Comparison of ENCODE assay signal across 21 cellular contexts in genomic region chr6:6881438-6882267, GRCh38.
DNase-seq lines count a peak whose midpoint lies in the region; ATAC-seq and TF ChIP-seq lines count a peak whose summit lies in the region.
"Had no signal": no experiment of that assay in that cellular context is flagged by ENCODE, and none has a peak within 500 bp of the region (broad histone marks: within the 10 kb centered on the region; RNA-seq: fewer than 3 reads in every experiment).

No MANE protein-coding gene starts in this region.

- H3K4me1 ChIP-seq in vagina, result peaks cover 51% of the 10 kb centered on the region
- H3K4me1 ChIP-seq: colonic mucosa, HAP-1 had no signal

- no peak for TF ChIP-seq POLR2A in vagina (IDR thresholded peaks at IDR 0.05)

- no peaks in the 10 kb centered on the region for H3K27me3 ChIP-seq in vagina
- H3K27me3 ChIP-seq: colonic mucosa had no signal

- no peak for TF ChIP-seq CTCF in fibroblast of mammary gland (conservative IDR thresholded peaks at IDR 0.05; ENCODE audit: control insufficient read depth, insufficient read depth, low read depth, low read length)
- no peak for TF ChIP-seq CTCF in vagina (IDR thresholded peaks at IDR 0.05)

- no peaks in the 10 kb centered on the region for H3K36me3 ChIP-seq in vagina
- H3K36me3 ChIP-seq: colonic mucosa, HAP-1 had no signal

- ATAC-seq in HG03196 (IDR thresholded peaks at IDR 0.05; ENCODE audit: unreplicated experiment), result no peak
- no peak for ATAC-seq in HG03571 (IDR thresholded peaks at IDR 0.05; ENCODE audit: unreplicated experiment)
- ATAC-seq: activated CD4-positive, CD25-positive, alpha-beta regulatory T cell treated with anti-CD3 and anti-CD28 coated beads, Interleukin-2, amount 50 U/mL, for 24 hours; activated T-cell treated with anti-CD3 and anti-CD28 coated beads, Interleukin-2, amount 50 U/mL, for 72 hours; naive thymus-derived CD4-positive, alpha-beta T cell had no signal

- intact Hi-C loops in vagina (cut with DNase I), result no loop called here

- no peak overlapping the region for H3K4me3 ChIP-seq in fibroblast of mammary gland (ENCODE audit: control insufficient read depth, low read depth, low read length)
- H3K4me3 ChIP-seq in vagina, result no peak overlapping the region
- H3K4me3 ChIP-seq: colonic mucosa, HAP-1 had no signal

- peak overlapping the region; percentile 33 for H3K27ac ChIP-seq in vagina

- no peaks in the 10 kb centered on the region for H3K9me3 ChIP-seq in vagina
- H3K9me3 ChIP-seq: colonic mucosa, HAP-1 had no signal

- DNase-seq in NCI-H1694 treated with DMSO at 0.1 percent for 48 hours (lab: John Stamatoyannopoulos, UW) (peak; percentile 6), NCI-H1694 (lab: John Stamatoyannopoulos, UW) (no peak), NOMO-1 treated with dmso at 0.1 percent for 144 hours (lab: John Stamatoyannopoulos, UW; ENCODE audit: unreplicated experiment) (peak; percentile 79), fibroblast of mammary gland (ENCODE audit: low read depth) (peak; percentile 16), vagina (ENCODE audit: extremely low spot score in 2 of 2) (no peak), Kasumi-1 (lab: John Stamatoyannopoulos, UW) (no peak)
- DNase-seq: 8988T; activated T-cell treated with anti-CD3 and anti-CD28 coated beads, Interleukin-2, amount 50 U/mL, for 72 hours; colonic mucosa; DMS 273 treated with DMSO at 0.1 percent for 48 hours; GDM1; glutamatergic neuron; KG1; naive thymus-derived CD4-positive, alpha-beta T cell; NCI-H187 treated with DMSO at 0.1 percent for 48 hours; SHP77 treated with DMSO at 0.1 percent for 48 hours; stimulated activated CD4-positive, alpha-beta T cell treated with anti-CD3 and anti-CD28 coated beads, Interleukin-4, amount 100 ng/mL, for 24 hours had no signal

Comparison
In these comparisons a context has a peak if more than half of its experiments do, and no peak if none do; other contexts are left out.
1. DNase-seq: peak in NCI-H1694 treated with DMSO at 0.1 percent for 48 hours (single experiment), NOMO-1 treated with dmso at 0.1 percent for 144 hours (single experiment) and fibroblast of mammary gland (single experiment); none in NCI-H1694 (single experiment), vagina (0 of 2) and Kasumi-1 (0 of 2).